In the genomic region with DNA sequence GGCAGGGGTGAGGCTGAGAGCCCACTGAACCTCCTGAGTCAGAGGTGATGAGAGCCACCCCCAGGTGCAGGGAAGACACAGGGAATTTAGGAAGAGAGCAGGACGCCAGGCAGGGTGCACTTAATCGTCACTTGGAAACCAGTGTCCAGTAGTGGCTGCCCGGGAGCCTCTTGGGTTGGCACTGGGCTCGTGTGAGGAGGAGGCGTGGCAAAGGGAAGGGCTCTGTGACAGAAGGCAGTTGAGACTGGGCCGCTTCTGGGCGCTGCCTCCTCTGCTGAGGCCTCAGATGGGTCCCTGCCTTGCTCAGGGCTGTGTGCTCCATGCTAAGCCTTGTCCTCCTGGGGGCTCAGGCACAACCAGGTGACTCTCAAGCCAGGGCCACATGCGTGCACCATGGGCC, we compare ENCODE assay signal across 19 cellular contexts.
"Had no signal": no experiment of that assay in that cellular context is flagged by ENCODE, and none has a peak within 500 bp of the region (broad histone marks: within the 10 kb centered on the region; RNA-seq: fewer than 3 reads in every experiment).

No MANE protein-coding gene starts in this region.

- H3K4me1 ChIP-seq: esophagus squamous epithelium, tibial nerve, uterus had no signal

- H3K27ac ChIP-seq: esophagus squamous epithelium, tibial nerve, uterus had no signal

- H3K9me3 ChIP-seq: esophagus squamous epithelium, tibial nerve, uterus had no signal

- ATAC-seq: activated CD8-positive, alpha-beta memory T cell treated with anti-CD3 and anti-CD28 coated beads, Interleukin-2, amount 10 ng/mL, durations not matched to agents 7 days and 5 days; activated T-helper 17 cell treated with anti-CD3 and anti-CD28 coated beads, Interleukin-2, amount 50 U/mL, for 72 hours; effector memory CD8-positive, alpha-beta T cell; stimulated activated naive CD8-positive, alpha-beta T cell treated with anti-CD3 and anti-CD28 coated beads, Interleukin-15, Interleukin-2, amounts not matched to agents 100 U/mL and 50 U/mL, for 24 hours had no signal

- H3K36me3 ChIP-seq: esophagus squamous epithelium, tibial nerve, uterus had no signal

- H3K4me3 ChIP-seq: esophagus squamous epithelium, tibial nerve, uterus had no signal

- DNase-seq: activated CD4-positive, alpha-beta memory T cell treated with anti-CD3 and anti-CD28 coated beads for 36 hours; activated CD8-positive, alpha-beta memory T cell treated with anti-CD3 and anti-CD28 coated beads, Interleukin-2, amount 10 ng/mL, durations not matched to agents 7 days and 5 days; activated naive CD4-positive, alpha-beta T cell treated with Interleukin-2 at 50 U/mL for 16 hours; activated naive CD8-positive, alpha-beta T cell treated with anti-CD3 and anti-CD28 coated beads, Interleukin-2, amount 10 ng/mL, durations not matched to agents 7 days and 5 days; amygdala; caudate nucleus; effector memory CD8-positive, alpha-beta T cell; esophagus squamous epithelium; hypothalamus; islet precursor cell; mammary epithelial cell; midbrain; nephron progenitor cell; occipital lobe; retina; stimulated activated naive CD8-positive, alpha-beta T cell treated with anti-CD3 and anti-CD28 coated beads, Interleukin-15, Interleukin-2, amounts not matched to agents 100 U/mL and 50 U/mL, for 24 hours; uterus had no signal

- H3K27me3 ChIP-seq: uterus had no signal
